In genomic region chr19:1091544-1092175, GRCh38 we compare ENCODE assay signal across 20 cellular contexts. TPM values are rescaled to one million over a fixed set of nuclear protein-coding genes. Genes with fewer than 3 reads are reported as not detected.
A peak's percentile ranks its signal among the peaks of the same experiment; 100 is the strongest.
DNase-seq lines count a peak whose midpoint lies in the region; ATAC-seq, FAIRE-seq and TF ChIP-seq lines count a peak whose summit lies in the region.
"Had no signal": no experiment of that assay in that cellular context is flagged by ENCODE, and none has a peak within 500 bp of the region (broad histone marks: within the 10 kb centered on the region; RNA-seq: fewer than 3 reads in every experiment).

No MANE protein-coding gene starts in this region.

- no peak overlapping the region for H2AFZ ChIP-seq in K562 (ENCODE audit: low read depth, low read length)
- H2AFZ ChIP-seq in smooth muscle cell (ENCODE audit: low read depth): no peak overlapping the region

- H3K27me3 ChIP-seq in heart left ventricle: no peaks in the 10 kb centered on the region
- H3K27me3 ChIP-seq in NT2/D1 (ENCODE audit: insufficient read depth, insufficient read length): no peaks in the 10 kb centered on the region
- no peaks in the 10 kb centered on the region for H3K27me3 ChIP-seq in K562 (ENCODE audit: control insufficient read depth in 2 of 2, insufficient read depth in 2 of 2, low read length in 2 of 2)
- no peaks in the 10 kb centered on the region for H3K27me3 ChIP-seq in gastroesophageal sphincter
- no peaks in the 10 kb centered on the region for H3K27me3 ChIP-seq in smooth muscle cell (ENCODE audit: low read depth)
- H3K27me3 ChIP-seq: MG63 had no signal

- no TSS peak for BruUV-seq in K562 (replicated peaks; lab: Mats Ljungman, UMichigan)

- H3K9ac ChIP-seq in NT2/D1 (ENCODE audit: insufficient read length, low read depth) (peak overlapping the region; percentile 4), K562 (ENCODE audit: insufficient read depth in 1 of 2, low read depth in 2 of 2, low read length in 2 of 2) (peak overlapping the region in 1 of 2 experiments; percentile 26; a peak in 2 of 4 replicates), smooth muscle cell (ENCODE audit: low read depth) (no peak overlapping the region)
- H3K9ac ChIP-seq: SK-N-SH had no signal

- H3K27ac ChIP-seq in heart left ventricle (no peak overlapping the region), K562 (ENCODE audit: extremely low read depth, low read depth, low read length) (no peak overlapping the region), gastroesophageal sphincter (no peak overlapping the region), smooth muscle cell (ENCODE audit: low read depth) (no peak overlapping the region)
- H3K27ac ChIP-seq: A549 had no signal

- H3K9me3 ChIP-seq in heart left ventricle (no peaks in the 10 kb centered on the region), NT2/D1 (ENCODE audit: insufficient read depth, low read length) (no peaks in the 10 kb centered on the region), K562 (replicated peaks; ENCODE audit: control insufficient read depth, insufficient read depth, low read depth, low read length) (no peaks in the 10 kb centered on the region), gastroesophageal sphincter (no peaks in the 10 kb centered on the region), smooth muscle cell (replicated peaks; ENCODE audit: low read depth) (no peaks in the 10 kb centered on the region)
- H3K9me3 ChIP-seq: A549, MG63, SK-N-SH had no signal

- FAIRE-seq in K562 (lab: Jason Lieb, UNC): no peak
- FAIRE-seq: A549, GM19239 had no signal

- TF ChIP-seq CTCF in heart left ventricle (IDR thresholded peaks at IDR 0.05) (no peak), K562 (IDR thresholded peaks at IDR 0.05 in 2 of 3, conservative IDR thresholded peaks at IDR 0.05 in 1 of 3; ENCODE audit: insufficient read depth in 2 of 3, low read depth in 1 of 3, low read length in 3 of 3) (no peak), gastroesophageal sphincter (IDR thresholded peaks at IDR 0.05) (no peak), smooth muscle cell (IDR thresholded peaks at IDR 0.05; ENCODE audit: borderline replicate concordance, insufficient read depth, poor library complexity, severe bottlenecking) (no peak)

- H3K4me3 ChIP-seq in heart left ventricle (no peak overlapping the region), NT2/D1 (ENCODE audit: insufficient read length, low read depth) (no peak overlapping the region), K562 (no peak overlapping the region), gastroesophageal sphincter (no peak overlapping the region), smooth muscle cell (no peak overlapping the region)
- H3K4me3 ChIP-seq: A549, MG63 had no signal

- in situ Hi-C loops in K562 (cut with MboI): no loop called here

- CTCF ChIA-PET in K562 (lab: Yijun Ruan, JAX; ENCODE audit: low intra/inter-chr PET ratio): no interaction called here

- no peaks in the 10 kb centered on the region for H3F3A ChIP-seq in smooth muscle cell (ENCODE audit: low read depth)

- WGBS in heart left ventricle, 4 donors: 77 to 96% (median 88%) methylated on average over 10 to 27 of the region's 27 CpGs
- 94% methylated on average over 15 of the region's 27 CpGs for WGBS in K562 (ENCODE audit: insufficient coverage, low coverage, missing lambda C conversion rate)
- 90% methylated on average over 2 of the region's 27 CpGs; no CpG with 5 or more reads in 1 of the 2 donors for WGBS in gastroesophageal sphincter (ENCODE audit: low coverage in 1 of 2), 2 donors
- WGBS in smooth muscle cell (ENCODE audit: low lambda C conversion rate): 96% methylated on average over 25 of the region's 27 CpGs

- H3K36me3 ChIP-seq in heart left ventricle (peaks cover 0 to 66% (median 47%) of the 10 kb centered on the region in 9 donors), NT2/D1 (ENCODE audit: insufficient read depth, insufficient read length, low read length) (peaks cover 66% of the 10 kb centered on the region), K562 (ENCODE audit: control insufficient read depth, insufficient read depth, low read length) (peaks cover 65% of the 10 kb centered on the region), gastroesophageal sphincter (peaks cover 0 to 72% of the 10 kb centered on the region in 2 donors), smooth muscle cell (ENCODE audit: low read depth) (no peaks in the 10 kb centered on the region)

- ATAC-seq in left ventricle myocardium superior (no peak), heart left ventricle (no peak), K562 (no peak), gastroesophageal sphincter (no peak)
- ATAC-seq: A549 had no signal

- H3K9me1 ChIP-seq in K562 (ENCODE audit: control insufficient read depth, insufficient read depth, low read length): no peaks in the 10 kb centered on the region

- TF ChIP-seq POLR2A in heart left ventricle (IDR thresholded peaks at IDR 0.05): no peak
- no peak for TF ChIP-seq POLR2A in K562 (conservative IDR thresholded peaks at IDR 0.05)
- TF ChIP-seq POLR2A in gastroesophageal sphincter (IDR thresholded peaks at IDR 0.05): no peak

- POLR2A ChIA-PET in K562 (lab: Yijun Ruan, JAX): interaction anchor here (6.2 kb wide), 1 partner anchor 7 kb away, joined by 45 read pairs; no protein-coding TSS in a partner anchor

- TF ChIP-seq EP300 in K562 (IDR thresholded peaks at IDR 0.05; ENCODE audit: low read length) (no peak), gastroesophageal sphincter (IDR thresholded peaks at IDR 0.05) (no peak)

- no peak for TF ChIP-seq RAD21 in K562 (CRISPR knock-in tag; conservative IDR thresholded peaks at IDR 0.05 in 1 of 2, IDR thresholded peaks at IDR 0.05 in 1 of 2)

- intact Hi-C loops in left ventricle myocardium superior (cut with micrococcal nuclease) (no loop called here), heart left ventricle (cut with DNase I) (loop anchor here in 1 of 10 donors (5.0 kb wide), 2 partner anchors 49 to 64 kb away; partner anchors contain the start of genes ABCA7 and CNN2), K562 (cut with micrococcal nuclease) (no loop called here)

- H3K4me1 ChIP-seq in heart left ventricle (peaks cover 5 to 64% (median 14%) of the 10 kb centered on the region in 12 donors), NT2/D1 (ENCODE audit: insufficient read depth, insufficient read length) (peaks cover 14% of the 10 kb centered on the region), K562 (replicated peaks in 1 of 2; ENCODE audit: control insufficient read depth in 2 of 2, insufficient read depth in 2 of 2, low read length in 2 of 2) (peaks cover 9 to 65% of the 10 kb centered on the region in 2 experiments; a peak in 4 of 5 replicates), gastroesophageal sphincter (peaks cover 0 to 63% (median 31%) of the 10 kb centered on the region in 3 donors), smooth muscle cell (ENCODE audit: low read depth) (peaks cover 7% of the 10 kb centered on the region)

- DNase-seq in left ventricle myocardium superior (peak; percentile 39), heart left ventricle (no peak), NT2/D1 (ENCODE audit: low read depth, low spot score) (no peak), K562 (ENCODE audit: extremely low read depth in 1 of 4, low spot score in 3 of 4) (no peak), NAMALWA (ENCODE audit: low spot score) (no peak), smooth muscle cell (lab: John Stamatoyannopoulos, UW; ENCODE audit: unreplicated experiment) (no peak)
- DNase-seq: EL, GF-D8, MG63, NCI-H1048, NCI-H1436, NCI-H187 treated with DMSO at 0.1 percent for 48 hours, NCI-H2107, NCI-H446 treated with DMSO at 0.1 percent for 48 hours, NCI-H526 treated with DMSO at 0.1 percent for 48 hours, SHP77 treated with DMSO at 0.1 percent for 48 hours, SK-N-SH had no signal

- H4K20me1 ChIP-seq in K562 (replicated peaks; ENCODE audit: control insufficient read depth, insufficient read depth, low read length): peaks cover 11% of the 10 kb centered on the region; the same call in 1 of the 2 replicates
- H4K20me1 ChIP-seq in smooth muscle cell (ENCODE audit: low read depth): peaks cover 29% of the 10 kb centered on the region

- H3K4me2 ChIP-seq in K562 (ENCODE audit: insufficient read depth, low read length) (no peak overlapping the region), smooth muscle cell (no peak overlapping the region)
- H3K4me2 ChIP-seq: A549, SK-N-SH had no signal

- H3K79me2 ChIP-seq in K562 (ENCODE audit: control insufficient read depth, insufficient read depth, low read length): peaks cover 42% of the 10 kb centered on the region
- peaks cover 31% of the 10 kb centered on the region for H3K79me2 ChIP-seq in smooth muscle cell (ENCODE audit: low read depth)

RNA-seq across cellular contexts. Expression of gene POLR2E, which starts 3.5 kb away (rescaled TPM):
- 148 TPM for total RNA-seq in left ventricle myocardium superior
- total RNA-seq in heart left ventricle: 100 to 1,000 TPM; 116 to 220 (median 139) TPM
- polyA plus RNA-seq in heart left ventricle: 100 to 1,000 TPM; 161 to 209 TPM
- total RNA-seq in K562 (2011; cell fraction: chromatin; rRNA removed; ENCODE audit: low replicate concordance): 38.2 and 129 TPM in 2 replicates
- 126 and 135 TPM in 2 replicates for total RNA-seq in K562 (2011; cell fraction: nucleolus; rRNA removed)
- 74.1 and 78.7 TPM in 2 replicates for total RNA-seq in K562 (2011; cell fraction: nucleoplasm; rRNA removed)
- total RNA-seq in K562 (2014; rRNA removed): 297 and 441 TPM in 2 replicates
- total RNA-seq in K562 (2014; rRNA removed; fragmentation: Illumina TruSeq; extraction: Trizol): 40.2 and 78.0 TPM in 2 replicates
- 141 and 144 TPM in 2 replicates for total RNA-seq in K562 (2015; rRNA removed; fragmentation: Illumina TruSeq; extraction: Trizol)
- total RNA-seq in K562 (2021): 328 and 351 TPM in 2 replicates
- polyA plus RNA-seq in K562 (2011; rRNA removed): 244 and 334 TPM in 2 replicates
- 305 and 616 TPM in 2 replicates for polyA plus RNA-seq in K562 (2011; cell fraction: cytosol; rRNA removed)
- polyA plus RNA-seq in K562 (2011; cell fraction: nucleus; rRNA removed): 112 and 143 TPM in 2 replicates
- 291 and 445 TPM in 2 replicates for polyA plus RNA-seq in K562 (2012)
- polyA plus RNA-seq in K562 (2014; fragmentation: Illumina TruSeq; extraction: Trizol): 267 and 448 TPM in 2 replicates
- polyA plus RNA-seq in K562 (2014; fragmentation: Nextera tagmentation; extraction: Ambion mirVana): 10 to 100 TPM in 1 of 2 experiments, 1 to 10 TPM in 1; 3.4 to 32.5 TPM
- 413 and 438 TPM in 2 replicates for polyA plus RNA-seq in K562 (2014; rRNA removed)
- 36.0 and 77.6 TPM in 2 replicates for polyA minus RNA-seq in K562 (2011; rRNA and poly(A)+ RNA removed)
- 127 and 173 TPM in 2 replicates for polyA minus RNA-seq in K562 (2011; cell fraction: cytosol; rRNA and poly(A)+ RNA removed)
- polyA minus RNA-seq in K562 (2011; cell fraction: nucleus; rRNA and poly(A)+ RNA removed): 45.4 and 50.5 TPM in 2 replicates
- 100 to 1,000 TPM; 117 to 228 (median 150) TPM for total RNA-seq in gastroesophageal sphincter
- total RNA-seq in smooth muscle cell: 99.1 and 114 TPM in 2 replicates
- polyA plus RNA-seq in smooth muscle cell: 235 and 260 TPM in 2 replicates

RNA-seq across cellular contexts. Expression of gene GPX4, which starts 12.1 kb away (rescaled TPM):
- total RNA-seq in left ventricle myocardium superior: 337 TPM
- 100 to 1,000 TPM; 251 to 590 (median 289) TPM for total RNA-seq in heart left ventricle
- 100 to 1,000 TPM; 377 to 558 TPM for polyA plus RNA-seq in heart left ventricle
- total RNA-seq in K562 (2011; cell fraction: chromatin; rRNA removed; ENCODE audit: low replicate concordance): 61.5 and 154 TPM in 2 replicates
- total RNA-seq in K562 (2011; cell fraction: nucleolus; rRNA removed): 171 and 189 TPM in 2 replicates
- 129 and 161 TPM in 2 replicates for total RNA-seq in K562 (2011; cell fraction: nucleoplasm; rRNA removed)
- total RNA-seq in K562 (2014; rRNA removed): 639 and 643 TPM in 2 replicates
- total RNA-seq in K562 (2014; rRNA removed; fragmentation: Illumina TruSeq; extraction: Trizol): 131 and 209 TPM in 2 replicates
- total RNA-seq in K562 (2015; rRNA removed; fragmentation: Illumina TruSeq; extraction: Trizol): 349 and 395 TPM in 2 replicates
- total RNA-seq in K562 (2021): 383 and 392 TPM in 2 replicates
- polyA plus RNA-seq in K562 (2011; rRNA removed): 223 and 286 TPM in 2 replicates
- polyA plus RNA-seq in K562 (2011; cell fraction: cytosol; rRNA removed): 531 and 777 TPM in 2 replicates
- polyA plus RNA-seq in K562 (2011; cell fraction: nucleus; rRNA removed): 389 and 485 TPM in 2 replicates
- 659 and 746 TPM in 2 replicates for polyA plus RNA-seq in K562 (2012)
- polyA plus RNA-seq in K562 (2014; fragmentation: Illumina TruSeq; extraction: Trizol): 434 and 536 TPM in 2 replicates
- polyA plus RNA-seq in K562 (2014; fragmentation: Nextera tagmentation; extraction: Ambion mirVana): 100 to 1,000 TPM in 1 of 2 experiments, 10 to 100 TPM in 1; 61.4 to 125 TPM
- polyA plus RNA-seq in K562 (2014; rRNA removed): 661 and 856 TPM in 2 replicates
- 117 and 134 TPM in 2 replicates for polyA minus RNA-seq in K562 (2011; rRNA and poly(A)+ RNA removed)
- polyA minus RNA-seq in K562 (2011; cell fraction: cytosol; rRNA and poly(A)+ RNA removed): 191 and 300 TPM in 2 replicates
- polyA minus RNA-seq in K562 (2011; cell fraction: nucleus; rRNA and poly(A)+ RNA removed): 54.3 and 64.1 TPM in 2 replicates
- 100 to 1,000 TPM; 311 to 452 (median 349) TPM for total RNA-seq in gastroesophageal sphincter
- 319 and 325 TPM in 2 replicates for total RNA-seq in smooth muscle cell
- polyA plus RNA-seq in smooth muscle cell: 441 and 450 TPM in 2 replicates

RNA-seq across cellular contexts. Expression of gene ARHGAP45, which starts 24.7 kb away (rescaled TPM):
- 6.0 TPM for total RNA-seq in left ventricle myocardium superior
- 10 to 100 TPM in 3 of 9 donors, 1 to 10 TPM in 6; 1.6 to 38.2 (median 5.1) TPM for total RNA-seq in heart left ventricle
- 1 to 10 TPM; 4.1 to 4.7 TPM for polyA plus RNA-seq in heart left ventricle
- 25.6 and 81.0 TPM in 2 replicates for total RNA-seq in K562 (2011; cell fraction: chromatin; rRNA removed; ENCODE audit: low replicate concordance)
- total RNA-seq in K562 (2011; cell fraction: nucleolus; rRNA removed): 39.0 and 49.5 TPM in 2 replicates
- 22.7 and 24.1 TPM in 2 replicates for total RNA-seq in K562 (2011; cell fraction: nucleoplasm; rRNA removed)
- total RNA-seq in K562 (2014; rRNA removed): 22.1 and 31.1 TPM in 2 replicates
- total RNA-seq in K562 (2014; rRNA removed; fragmentation: Illumina TruSeq; extraction: Trizol): 1.0 and 1.8 TPM in 2 replicates
- total RNA-seq in K562 (2015; rRNA removed; fragmentation: Illumina TruSeq; extraction: Trizol): 4.2 and 6.0 TPM in 2 replicates
- total RNA-seq in K562 (2021): 18.0 and 19.9 TPM in 2 replicates
- 4.4 and 7.6 TPM in 2 replicates for polyA plus RNA-seq in K562 (2011; rRNA removed)
- 5.6 and 12.6 TPM in 2 replicates for polyA plus RNA-seq in K562 (2011; cell fraction: cytosol; rRNA removed)
- 17.8 and 38.7 TPM in 2 replicates for polyA plus RNA-seq in K562 (2011; cell fraction: nucleus; rRNA removed)
- polyA plus RNA-seq in K562 (2012): 15.0 and 15.2 TPM in 2 replicates
- polyA plus RNA-seq in K562 (2014; fragmentation: Illumina TruSeq; extraction: Trizol): 1.9 and 6.9 TPM in 2 replicates
- polyA plus RNA-seq in K562 (2014; fragmentation: Nextera tagmentation; extraction: Ambion mirVana): under 1 TPM; 0.08 to 0.63 TPM
- polyA plus RNA-seq in K562 (2014; rRNA removed): 16.3 and 20.2 TPM in 2 replicates
- 1.7 and 2.0 TPM in 2 replicates for polyA minus RNA-seq in K562 (2011; rRNA and poly(A)+ RNA removed)
- polyA minus RNA-seq in K562 (2011; cell fraction: cytosol; rRNA and poly(A)+ RNA removed): 6.2 and 8.5 TPM in 2 replicates
- polyA minus RNA-seq in K562 (2011; cell fraction: nucleus; rRNA and poly(A)+ RNA removed): 5.5 and 6.6 TPM in 2 replicates
- 10 to 100 TPM in 3 of 4 donors, 1 to 10 TPM in 1; 9.5 to 29.8 (median 14.6) TPM for total RNA-seq in gastroesophageal sphincter
- total RNA-seq in smooth muscle cell: 4.4 and 8.7 TPM in 2 replicates
- polyA plus RNA-seq in smooth muscle cell: 8.0 and 13.9 TPM in 2 replicates

RNA-seq across cellular contexts. Expression of gene ABCA7, which starts 51.8 kb away (rescaled TPM):
- 9.4 TPM for total RNA-seq in left ventricle myocardium superior
- 10 to 100 TPM in 4 of 9 donors, 1 to 10 TPM in 5; 5.9 to 12.4 (median 9.2) TPM for total RNA-seq in heart left ventricle
- 1 to 10 TPM; 2.9 to 8.8 TPM for polyA plus RNA-seq in heart left ventricle
- total RNA-seq in K562 (2011; cell fraction: chromatin; rRNA removed; ENCODE audit: low replicate concordance): 266 and 789 TPM in 2 replicates
- total RNA-seq in K562 (2011; cell fraction: nucleolus; rRNA removed): 519 and 639 TPM in 2 replicates
- 258 and 297 TPM in 2 replicates for total RNA-seq in K562 (2011; cell fraction: nucleoplasm; rRNA removed)
- total RNA-seq in K562 (2014; rRNA removed): 31.4 and 45.4 TPM in 2 replicates
- 8.9 and 12.7 TPM in 2 replicates for total RNA-seq in K562 (2014; rRNA removed; fragmentation: Illumina TruSeq; extraction: Trizol)
- 19.1 and 22.8 TPM in 2 replicates for total RNA-seq in K562 (2015; rRNA removed; fragmentation: Illumina TruSeq; extraction: Trizol)
- 90.0 and 96.1 TPM in 2 replicates for total RNA-seq in K562 (2021)
- 32.6 and 52.0 TPM in 2 replicates for polyA plus RNA-seq in K562 (2011; rRNA removed)
- polyA plus RNA-seq in K562 (2011; cell fraction: cytosol; rRNA removed): 31.0 and 47.7 TPM in 2 replicates
- polyA plus RNA-seq in K562 (2011; cell fraction: nucleus; rRNA removed): 504 and 724 TPM in 2 replicates
- 65.1 and 67.9 TPM in 2 replicates for polyA plus RNA-seq in K562 (2012)
- polyA plus RNA-seq in K562 (2014; fragmentation: Illumina TruSeq; extraction: Trizol): 31.2 and 32.6 TPM in 2 replicates
- polyA plus RNA-seq in K562 (2014; fragmentation: Nextera tagmentation; extraction: Ambion mirVana): 1 to 10 TPM; 2.3 to 3.0 TPM
- polyA plus RNA-seq in K562 (2014; rRNA removed): 73.5 and 94.1 TPM in 2 replicates
- 13.1 and 14.8 TPM in 2 replicates for polyA minus RNA-seq in K562 (2011; rRNA and poly(A)+ RNA removed)
- polyA minus RNA-seq in K562 (2011; cell fraction: cytosol; rRNA and poly(A)+ RNA removed): 24.3 and 51.6 TPM in 2 replicates
- 164 and 176 TPM in 2 replicates for polyA minus RNA-seq in K562 (2011; cell fraction: nucleus; rRNA and poly(A)+ RNA removed)
- total RNA-seq in gastroesophageal sphincter: 10 to 100 TPM in 1 of 4 donors, 1 to 10 TPM in 3; 3.9 to 14.3 (median 6.4) TPM
- total RNA-seq in smooth muscle cell: 4.1 and 5.0 TPM in 2 replicates
- 11.8 and 26.5 TPM in 2 replicates for polyA plus RNA-seq in smooth muscle cell
